In genomic region chr18:56286775-56287174, GRCh38 we compare ENCODE assay signal across 19 cellular contexts.
DNase-seq lines count a peak whose midpoint lies in the region; ATAC-seq and TF ChIP-seq lines count a peak whose summit lies in the region.
"Had no signal": no experiment of that assay in that cellular context is flagged by ENCODE, and none has a peak within 500 bp of the region (broad histone marks: within the 10 kb centered on the region; RNA-seq: fewer than 3 reads in every experiment).

No MANE protein-coding gene starts in this region.

- H3K9me2 ChIP-seq in neural cell (ENCODE audit: insufficient read depth, low read length) (no peaks in the 10 kb centered on the region), MM.1S (replicated peaks; ENCODE audit: insufficient read depth, low read length) (no peaks in the 10 kb centered on the region)

- H3K79me2 ChIP-seq in neural cell (replicated peaks; ENCODE audit: insufficient read depth, low read length) = no peaks in the 10 kb centered on the region
- no peaks in the 10 kb centered on the region for H3K79me2 ChIP-seq in MM.1S (ENCODE audit: low read length)

- H3K9me3 ChIP-seq in neural cell (ENCODE audit: low read length) (no peaks in the 10 kb centered on the region), MM.1S (replicated peaks; ENCODE audit: insufficient read depth, low read length) (no peaks in the 10 kb centered on the region), gastroesophageal sphincter (no peaks in the 10 kb centered on the region)
- H3K9me3 ChIP-seq: ascending aorta, gastrocnemius medialis, thoracic aorta had no signal

- H3K4me1 ChIP-seq in MM.1S (ENCODE audit: low read length) (no peaks in the 10 kb centered on the region), gastroesophageal sphincter (peaks cover 0 to 14% (median 0%) of the 10 kb centered on the region in 3 donors)
- H3K4me1 ChIP-seq: ascending aorta had no signal

- WGBS in gastroesophageal sphincter (ENCODE audit: low coverage in 1 of 2), 2 donors = 47 to 92% methylated on average over 2 of the region's 3 CpGs

- H3K4me3 ChIP-seq in AG10803 (ENCODE audit: low read length) (no peak overlapping the region), cardiac fibroblast (replicated peaks in 1 of 2; ENCODE audit: low read depth in 2 of 2, low read length in 2 of 2) (no peak overlapping the region), neural cell (ENCODE audit: low read length) (no peak overlapping the region), MM.1S (ENCODE audit: low read length) (no peak overlapping the region), gastroesophageal sphincter (no peak overlapping the region)
- H3K4me3 ChIP-seq: ascending aorta, dorsolateral prefrontal cortex, gastrocnemius medialis, thoracic aorta had no signal

- DNase-seq in AG10803 (ENCODE audit: low read depth) (peak; percentile 72), HT1080 (ENCODE audit: low read depth) (peak; percentile 76), cardiac fibroblast (ENCODE audit: low read depth in 2 of 2) (peak; percentile 47 to 62), MM.1S (no peak), DMS79 (lab: John Stamatoyannopoulos, UW) (no peak)
- DNase-seq: activated effector memory CD4-positive, alpha-beta T cell treated with Interleukin-2 at 50 U/mL for 16 hours; C1 segment of cervical spinal cord; dorsolateral prefrontal cortex; gastrocnemius medialis; Kasumi-1; NCI-H1436 treated with DMSO at 0.1 percent for 48 hours; SHP77; small intestine; T-helper 2 cell had no signal

- TF ChIP-seq EP300 in neural cell (conservative IDR thresholded peaks at IDR 0.05; ENCODE audit: poor library complexity, severe bottlenecking) (peak; percentile 38), gastroesophageal sphincter (IDR thresholded peaks at IDR 0.05) (no peak)

- TF ChIP-seq RAD21 in neural cell (conservative IDR thresholded peaks at IDR 0.05) = no peak

- H3K36me3 ChIP-seq in neural cell (ENCODE audit: insufficient read depth, low read length) (no peaks in the 10 kb centered on the region), MM.1S (replicated peaks; ENCODE audit: insufficient read depth, low read length) (no peaks in the 10 kb centered on the region), gastroesophageal sphincter (no peaks in the 10 kb centered on the region)
- H3K36me3 ChIP-seq: ascending aorta, gastrocnemius medialis, thoracic aorta had no signal

- H4K20me1 ChIP-seq in neural cell (ENCODE audit: insufficient read depth) (no peaks in the 10 kb centered on the region), MM.1S (ENCODE audit: insufficient read depth, low read length) (no peaks in the 10 kb centered on the region)

- H3K27ac ChIP-seq in neural cell (ENCODE audit: low read length) (peak overlapping the region; percentile 45), MM.1S (ENCODE audit: low read length) (no peak overlapping the region), gastroesophageal sphincter (no peak overlapping the region)
- H3K27ac ChIP-seq: ascending aorta, dorsolateral prefrontal cortex, gastrocnemius medialis, thoracic aorta had no signal

- H3K4me2 ChIP-seq in neural cell (ENCODE audit: low read length) = no peak overlapping the region
- H3K4me2 ChIP-seq in MM.1S (ENCODE audit: low read depth, low read length) = no peak overlapping the region

- no peaks in the 10 kb centered on the region for H3F3A ChIP-seq in neural cell (ENCODE audit: insufficient read depth, low read length, poor library complexity, severe bottlenecking)
- H3F3A ChIP-seq in MM.1S (ENCODE audit: insufficient read depth, low read length) = no peaks in the 10 kb centered on the region

- H2AFZ ChIP-seq in neural cell (ENCODE audit: low read depth, low read length) = no peak overlapping the region
- H2AFZ ChIP-seq in MM.1S (ENCODE audit: low read length) = no peak overlapping the region

- TF ChIP-seq POLR2A in gastroesophageal sphincter (IDR thresholded peaks at IDR 0.05) = no peak

- no peak for ATAC-seq in HG03159 (IDR thresholded peaks at IDR 0.05; ENCODE audit: unreplicated experiment)
- no peak for ATAC-seq in gastroesophageal sphincter
- ATAC-seq: gastrocnemius medialis had no signal

- TF ChIP-seq CTCF in AG10803 (conservative IDR thresholded peaks at IDR 0.05; ENCODE audit: low read length) = no peak
- no peak for TF ChIP-seq CTCF in cardiac fibroblast (IDR thresholded peaks at IDR 0.05; ENCODE audit: low read depth, low read length)
- no peak for TF ChIP-seq CTCF in neural cell (IDR thresholded peaks at IDR 0.05; ENCODE audit: poor library complexity, severe bottlenecking)
- no peak for TF ChIP-seq CTCF in MM.1S (IDR thresholded peaks at IDR 0.05; ENCODE audit: low read length)
- no peak for TF ChIP-seq CTCF in gastroesophageal sphincter (IDR thresholded peaks at IDR 0.05)

- H3K9ac ChIP-seq in neural cell (ENCODE audit: low read length) (no peak overlapping the region), MM.1S (ENCODE audit: low read length) (no peak overlapping the region)

- H3K27me3 ChIP-seq in neural cell (ENCODE audit: insufficient read depth, low read depth, low read length) (no peaks in the 10 kb centered on the region), MM.1S (replicated peaks; ENCODE audit: insufficient read depth, low read length) (no peaks in the 10 kb centered on the region), gastroesophageal sphincter (no peaks in the 10 kb centered on the region)
- H3K27me3 ChIP-seq: ascending aorta, dorsolateral prefrontal cortex, gastrocnemius medialis had no signal

TF ChIP-seq in neural cell, 6 proteins besides CTCF, POLR2A, EP300 and RAD21:
- TF ChIP-seq EZH2 (IDR thresholded peaks at IDR 0.05; ENCODE audit: borderline replicate concordance, insufficient read depth, low read length, poor library complexity, severe bottlenecking) (no peak), MXI1 (conservative IDR thresholded peaks at IDR 0.05; ENCODE audit: poor library complexity, severe bottlenecking) (no peak), SMC3 (conservative IDR thresholded peaks at IDR 0.05; ENCODE audit: poor library complexity) (no peak), POLR2AphosphoS5 (IDR thresholded peaks at IDR 0.05) (peak; percentile 29), TAF1 (IDR thresholded peaks at IDR 0.05; ENCODE audit: low read depth) (no peak), REST (IDR thresholded peaks at IDR 0.05; ENCODE audit: borderline replicate concordance) (peak; percentile 42)

Comparison
In these comparisons a context has a peak if more than half of its experiments do, and no peak if none do; other contexts are left out.
1. DNase-seq: peak in AG10803 (single experiment), HT1080 (single experiment) and cardiac fibroblast (2 of 2); none in MM.1S (single experiment) and DMS79 (single experiment).